Comparison of ENCODE assay signal across 18 cellular contexts in genomic region chr2:19009510-19009909, GRCh38.
DNase-seq lines count a peak whose midpoint lies in the region; ATAC-seq and TF ChIP-seq lines count a peak whose summit lies in the region.
"Had no signal": no experiment of that assay in that cellular context is flagged by ENCODE, and none has a peak within 500 bp of the region (broad histone marks: within the 10 kb centered on the region; RNA-seq: fewer than 3 reads in every experiment).

No MANE protein-coding gene starts in this region.

- H3K9me3 Mint-ChIP-seq in WTC11, result no peaks in the 10 kb centered on the region
- no peaks in the 10 kb centered on the region for H3K9me3 Mint-ChIP-seq in stimulated activated effector memory CD8-positive, alpha-beta T cell treated with anti-CD3 and anti-CD28 coated beads, Interleukin-12 subunit alpha, Interleukin-12 subunit beta, amount 100 ng/mL, for 72 hours

- CTCF ChIA-PET in WTC11 (lab: Charles Lee), result no interaction called here

- H3K4me3 ChIP-seq in AG09309 (ENCODE audit: control insufficient read depth, low read depth, low read length), result no peak overlapping the region
- H3K4me3 ChIP-seq in HFF-Myc (replicated peaks; ENCODE audit: low read depth, low read length), result no peak overlapping the region
- H3K4me3 ChIP-seq in sigmoid colon, result no peak overlapping the region
- H3K4me3 ChIP-seq: BLaER1, GM23248 had no signal

- DNase-seq in AG09309 (ENCODE audit: low read depth) (peak; percentile 74), HFF-Myc (ENCODE audit: extremely low read depth, low read depth) (peak; percentile 56), WTC11 (ENCODE audit: low spot score) (no peak), sigmoid colon (no peak), NCI-H2029 (lab: John Stamatoyannopoulos, UW) (no peak)
- no peak for DNase-seq in stimulated activated effector memory CD8-positive, alpha-beta T cell treated with anti-CD3 and anti-CD28 coated beads, Interleukin-12 subunit alpha, Interleukin-12 subunit beta, amount 100 ng/mL, for 72 hours (ENCODE audit: low spot score in 2 of 2)
- DNase-seq: GM23248, KG1, MM.1S, NCI-H1105 treated with DMSO at 0.1 percent for 48 hours, NCI-H1930, NCI-H2171 treated with DMSO at 0.1 percent for 48 hours, NCI-H510A, NCI-H82 had no signal

- H3K9me3 ChIP-seq in sigmoid colon, result no peaks in the 10 kb centered on the region
- H3K9me3 ChIP-seq: BLaER1 had no signal

- no peaks in the 10 kb centered on the region for H3K4me1 Mint-ChIP-seq in WTC11
- H3K4me1 Mint-ChIP-seq in stimulated activated effector memory CD8-positive, alpha-beta T cell treated with anti-CD3 and anti-CD28 coated beads, Interleukin-12 subunit alpha, Interleukin-12 subunit beta, amount 100 ng/mL, for 72 hours, result no peaks in the 10 kb centered on the region

- H3K27me3 ChIP-seq in sigmoid colon, result no peaks in the 10 kb centered on the region
- H3K27me3 ChIP-seq: BLaER1 had no signal

- H3K4me1 ChIP-seq in sigmoid colon, result peaks cover 0 to 13% (median 0%) of the 10 kb centered on the region in 4 donors
- H3K4me1 ChIP-seq: BLaER1 had no signal

- no peak overlapping the region for H3K27ac Mint-ChIP-seq in WTC11
- H3K27ac Mint-ChIP-seq in stimulated activated effector memory CD8-positive, alpha-beta T cell treated with anti-CD3 and anti-CD28 coated beads, Interleukin-12 subunit alpha, Interleukin-12 subunit beta, amount 100 ng/mL, for 72 hours, result no peak overlapping the region

- TF ChIP-seq EP300 in sigmoid colon (IDR thresholded peaks at IDR 0.05), result peak in 3 of 4 donors; percentile 34 to 53 (median 38)

- no peak overlapping the region for H3K4me3 Mint-ChIP-seq in WTC11
- no peak overlapping the region for H3K4me3 Mint-ChIP-seq in stimulated activated effector memory CD8-positive, alpha-beta T cell treated with anti-CD3 and anti-CD28 coated beads, Interleukin-12 subunit alpha, Interleukin-12 subunit beta, amount 100 ng/mL, for 72 hours

- POLR2A ChIA-PET in WTC11 (lab: Charles Lee), result no interaction called here

- no peak for TF ChIP-seq CTCF in AG09309 (IDR thresholded peaks at IDR 0.05; ENCODE audit: control insufficient read depth, insufficient read depth, low read depth, low read length, missing control alignments)
- TF ChIP-seq CTCF in HFF-Myc (IDR thresholded peaks at IDR 0.05; ENCODE audit: low read depth, low read length, missing control alignments), result no peak
- TF ChIP-seq CTCF in WTC11 (IDR thresholded peaks at IDR 0.05), result no peak
- no peak for TF ChIP-seq CTCF in sigmoid colon (IDR thresholded peaks at IDR 0.05)

- ATAC-seq in WTC11 (no peak), GM18907 (IDR thresholded peaks at IDR 0.05; ENCODE audit: unreplicated experiment) (no peak)
- no peak for ATAC-seq in stimulated activated effector memory CD8-positive, alpha-beta T cell treated with anti-CD3 and anti-CD28 coated beads, Interleukin-12 subunit alpha, Interleukin-12 subunit beta, amount 100 ng/mL, for 72 hours
- ATAC-seq: Panc1, Right ventricle myocardium inferior had no signal

- no peaks in the 10 kb centered on the region for H3K27me3 Mint-ChIP-seq in WTC11 (ENCODE audit: low read depth)

- peak overlapping the region in 3 of 4 donors; percentile 5 to 15 (median 8) for H3K27ac ChIP-seq in sigmoid colon
- H3K27ac ChIP-seq: BLaER1, GM23248 had no signal

- H3K36me3 Mint-ChIP-seq in WTC11, result no peaks in the 10 kb centered on the region
- H3K36me3 Mint-ChIP-seq in stimulated activated effector memory CD8-positive, alpha-beta T cell treated with anti-CD3 and anti-CD28 coated beads, Interleukin-12 subunit alpha, Interleukin-12 subunit beta, amount 100 ng/mL, for 72 hours, result no peaks in the 10 kb centered on the region

- WGBS in sigmoid colon, 2 donors, result 38 to 56% methylated on average over 3 of the region's 3 CpGs

- intact Hi-C loops in sigmoid colon (cut with DNase I), result loop anchor here (2.0 kb wide), 1 partner anchor 33 kb away; no protein-coding TSS in a partner anchor

- TF ChIP-seq POLR2A in sigmoid colon (IDR thresholded peaks at IDR 0.05), result no peak

- no peaks in the 10 kb centered on the region for H3K36me3 ChIP-seq in sigmoid colon
- H3K36me3 ChIP-seq: BLaER1 had no signal

TF ChIP-seq in WTC11, 78 proteins besides CTCF, POLR2A, EP300 and RAD21:
- peak; percentile 50; the same call in 1 of the 2 replicates for TF ChIP-seq RORB (CRISPR knock-in tag; IDR thresholded peaks at IDR 0.05)
- TF ChIP-seq ZNF423 (CRISPR knock-in tag; IDR thresholded peaks at IDR 0.05), result no peak

Comparison
In these comparisons a context has a peak if more than half of its experiments do, and no peak if none do; other contexts are left out.
1. DNase-seq: peak in AG09309 (single experiment) and HFF-Myc (single experiment); none in WTC11 (single experiment), sigmoid colon (single experiment), stimulated activated effector memory CD8-positive, alpha-beta T cell treated with anti-CD3 and anti-CD28 coated beads, Interleukin-12 subunit alpha, Interleukin-12 subunit beta, amount 100 ng/mL, for 72 hours (0 of 2) and NCI-H2029 (single experiment).